8 cellular contexts compared by ENCODE assay signal in the genomic region with DNA sequence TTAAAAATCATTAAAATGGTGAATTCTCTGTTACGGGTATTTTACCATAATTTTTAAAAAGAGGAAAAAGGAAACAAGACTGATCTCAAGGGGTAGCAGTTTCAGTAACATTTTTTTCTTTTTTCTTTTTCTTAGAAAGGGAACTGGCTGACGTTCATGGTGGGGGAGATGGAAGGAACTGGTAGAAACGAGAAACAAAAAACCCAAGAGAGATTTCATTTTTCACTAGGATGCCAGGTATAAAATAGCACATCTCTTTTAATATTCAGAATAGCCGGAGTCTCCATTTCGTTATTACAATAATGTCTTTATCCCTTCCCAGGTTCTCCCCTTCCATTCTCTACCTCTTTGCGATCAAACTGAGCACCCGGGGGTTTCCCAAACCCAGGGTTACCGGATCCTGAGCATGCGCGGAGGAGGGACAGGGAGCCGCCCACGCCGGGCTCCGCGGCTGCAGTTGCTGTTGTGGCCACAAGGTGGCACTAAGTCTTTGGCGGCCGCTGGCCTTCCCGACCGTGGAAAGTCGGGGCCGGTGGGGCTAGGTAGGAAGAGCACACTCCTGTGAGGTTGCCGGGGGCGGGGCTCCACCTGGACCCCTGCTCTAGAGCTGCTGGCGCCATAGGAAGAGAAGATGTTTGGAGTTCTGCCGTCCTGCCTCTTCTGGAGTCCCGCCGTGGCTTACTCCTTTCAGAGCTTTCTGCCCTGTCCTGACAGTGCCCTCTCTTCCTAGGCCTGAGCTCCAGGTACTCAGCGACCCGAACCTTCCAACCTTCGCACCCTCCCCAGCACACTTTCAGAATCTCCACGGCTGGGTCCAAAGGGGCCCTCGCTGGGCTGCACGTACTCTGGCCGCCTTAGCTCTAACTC.
A peak's percentile ranks its signal among the peaks of the same experiment; 100 is the strongest.
DNase-seq lines count a peak whose midpoint lies in the region; ATAC-seq and TF ChIP-seq lines count a peak whose summit lies in the region.

No MANE protein-coding gene starts in this region.

- H3K79me2 ChIP-seq in DND-41 (ENCODE audit: insufficient read depth, low read length) (no peaks in the 10 kb centered on the region), parathyroid adenoma (no peaks in the 10 kb centered on the region)

- H3K9ac ChIP-seq in DND-41 (ENCODE audit: low read depth, low read length): no peak overlapping the region
- no peak overlapping the region for H3K9ac ChIP-seq in parathyroid adenoma

- no peaks in the 10 kb centered on the region for H4K20me1 ChIP-seq in DND-41 (ENCODE audit: insufficient read depth, low read length)

- peaks cover 13% of the 10 kb centered on the region for H3K27me3 ChIP-seq in DND-41 (ENCODE audit: insufficient read depth, low read length, poor library complexity)
- H3K27me3 ChIP-seq in cardiac muscle cell: no peaks in the 10 kb centered on the region
- no peaks in the 10 kb centered on the region for H3K27me3 ChIP-seq in parathyroid adenoma (ENCODE audit: control insufficient read depth, insufficient read depth, low read length)
- H3K27me3 ChIP-seq in thyroid gland: no peaks in the 10 kb centered on the region

- H3K4me1 ChIP-seq in DND-41 (ENCODE audit: insufficient read depth, low read length) (peaks cover 8% of the 10 kb centered on the region), cardiac muscle cell (ENCODE audit: low read depth) (no peaks in the 10 kb centered on the region), parathyroid adenoma (no peaks in the 10 kb centered on the region), thyroid gland (peaks cover 0 to 5% of the 10 kb centered on the region in 2 donors)

- peak; percentile 75 for DNase-seq in DND-41
- peak; percentile 90 for DNase-seq in HuH-7 (ENCODE audit: low spot score)
- DNase-seq in activated naive CD4-positive, alpha-beta T cell treated with anti-CD3 and anti-CD28 coated beads, Interleukin-2, amount 50 U/mL, for 72 hours (ENCODE audit: low spot score in 2 of 2): peak; percentile 90 to 94
- peak; percentile 79 to 82 for DNase-seq in cardiac muscle cell (ENCODE audit: low read depth in 1 of 2, low spot score in 1 of 2)
- DNase-seq in thyroid gland: peak; percentile 74 to 80

- H3K27ac ChIP-seq in DND-41 (ENCODE audit: low read length) (no peak overlapping the region), cardiac muscle cell (no peak overlapping the region), parathyroid adenoma (no peak overlapping the region), thyroid gland (no peak overlapping the region)

- H3K36me3 ChIP-seq in DND-41 (ENCODE audit: insufficient read depth, low read length) (no peaks in the 10 kb centered on the region), cardiac muscle cell (no peaks in the 10 kb centered on the region), parathyroid adenoma (ENCODE audit: control insufficient read depth, insufficient read depth, low read length) (no peaks in the 10 kb centered on the region), thyroid gland (no peaks in the 10 kb centered on the region)

- TF ChIP-seq POLR2A in thyroid gland (IDR thresholded peaks at IDR 0.05): no peak

- H2AFZ ChIP-seq in DND-41 (ENCODE audit: low read depth, low read length) (peak overlapping the region; percentile 44), parathyroid adenoma (peak overlapping the region; percentile 81)

- H3K4me2 ChIP-seq in DND-41 (ENCODE audit: insufficient read depth, low read length): peak overlapping the region; percentile 51
- peak overlapping the region; percentile 70 for H3K4me2 ChIP-seq in parathyroid adenoma (ENCODE audit: low read length)

- ATAC-seq in DND-41 (ENCODE audit: insufficient read depth, low read depth): peak; percentile 93
- peak; percentile 87 for ATAC-seq in GM21576 (IDR thresholded peaks at IDR 0.05; ENCODE audit: unreplicated experiment)
- ATAC-seq in SK-N-SH treated with all-trans-retinoic acid at 6 μM for 48 hours: peak; percentile 96
- ATAC-seq in activated naive CD4-positive, alpha-beta T cell treated with anti-CD3 and anti-CD28 coated beads, Interleukin-2, amount 50 U/mL, for 72 hours: peak; percentile 85 to 86

- peak overlapping the region in 1 of 2 donors; percentile 38 for H3K27ac Mint-ChIP-seq in activated naive CD4-positive, alpha-beta T cell treated with anti-CD3 and anti-CD28 coated beads, Interleukin-2, amount 50 U/mL, for 72 hours

- H3K9me3 ChIP-seq in DND-41 (ENCODE audit: insufficient read depth, low read length, severe bottlenecking) (no peaks in the 10 kb centered on the region), cardiac muscle cell (ENCODE audit: low read depth) (no peaks in the 10 kb centered on the region), parathyroid adenoma (ENCODE audit: control insufficient read depth, low read length) (no peaks in the 10 kb centered on the region), thyroid gland (no peaks in the 10 kb centered on the region)

- H3K4me3 ChIP-seq in DND-41 (ENCODE audit: low read depth in 1 of 2, low read length in 2 of 2) (no peak overlapping the region), cardiac muscle cell (no peak overlapping the region), parathyroid adenoma (ENCODE audit: low read depth, low read length) (peak overlapping the region; percentile 35), thyroid gland (replicated peaks in 1 of 3) (peak overlapping the region in 1 of 3 donors; percentile 26)

- no peaks in the 10 kb centered on the region for H3K36me3 Mint-ChIP-seq in activated naive CD4-positive, alpha-beta T cell treated with anti-CD3 and anti-CD28 coated beads, Interleukin-2, amount 50 U/mL, for 72 hours

- H3K9me3 Mint-ChIP-seq in activated naive CD4-positive, alpha-beta T cell treated with anti-CD3 and anti-CD28 coated beads, Interleukin-2, amount 50 U/mL, for 72 hours: no peaks in the 10 kb centered on the region

- 20 to 21% methylated on average over 24 to 29 of the region's 34 CpGs for WGBS in thyroid gland, 2 donors

- peak; percentile 96 for TF ChIP-seq CTCF in DND-41 (IDR thresholded peaks at IDR 0.05; ENCODE audit: borderline replicate concordance, extremely low read depth, low read length, poor library complexity, severe bottlenecking)
- TF ChIP-seq CTCF in cardiac muscle cell (IDR thresholded peaks at IDR 0.05; ENCODE audit: low read depth, low read length): peak; percentile 99
- TF ChIP-seq CTCF in parathyroid adenoma (IDR thresholded peaks at IDR 0.05): peak; percentile 100
- peak; percentile 80 to 99 (median 93) for TF ChIP-seq CTCF in thyroid gland (IDR thresholded peaks at IDR 0.05)

- intact Hi-C loops in thyroid gland (cut with DNase I): loop anchor here (5.0 kb wide), 1 partner anchor 34 kb away; no protein-coding TSS in a partner anchor

TF ChIP-seq in SK-N-SH treated with all-trans-retinoic acid at 6 μM for 48 hours, 23 proteins besides CTCF, POLR2A, EP300 and RAD21 (continues in another document):
- TF ChIP-seq SNAI2 (CRISPR knock-in tag; IDR thresholded peaks at IDR 0.05) (no peak), ZNF8 (CRISPR knock-in tag; IDR thresholded peaks at IDR 0.05) (no peak), ARNTL (CRISPR knock-in tag; IDR thresholded peaks at IDR 0.05; ENCODE audit: borderline replicate concordance, low read depth) (no peak), TOX (CRISPR knock-in tag; IDR thresholded peaks at IDR 0.05; ENCODE audit: borderline replicate concordance) (no peak), GLIS3 (CRISPR knock-in tag; IDR thresholded peaks at IDR 0.05) (no peak), TCF4 (CRISPR knock-in tag; IDR thresholded peaks at IDR 0.05; ENCODE audit: borderline replicate concordance) (no peak), ZFP30 (CRISPR knock-in tag; IDR thresholded peaks at IDR 0.05) (no peak), ESRRG (CRISPR knock-in tag; IDR thresholded peaks at IDR 0.05) (no peak), CREB5 (CRISPR knock-in tag; IDR thresholded peaks at IDR 0.05; ENCODE audit: low read depth) (no peak), RARB (CRISPR knock-in tag; IDR thresholded peaks at IDR 0.05) (no peak), ISL1 (CRISPR knock-in tag; IDR thresholded peaks at IDR 0.05) (no peak), OSR1 (CRISPR knock-in tag; IDR thresholded peaks at IDR 0.05) (no peak), BACH2 (CRISPR knock-in tag; IDR thresholded peaks at IDR 0.05; ENCODE audit: borderline replicate concordance) (no peak)
- TF ChIP-seq, protein P1, sequence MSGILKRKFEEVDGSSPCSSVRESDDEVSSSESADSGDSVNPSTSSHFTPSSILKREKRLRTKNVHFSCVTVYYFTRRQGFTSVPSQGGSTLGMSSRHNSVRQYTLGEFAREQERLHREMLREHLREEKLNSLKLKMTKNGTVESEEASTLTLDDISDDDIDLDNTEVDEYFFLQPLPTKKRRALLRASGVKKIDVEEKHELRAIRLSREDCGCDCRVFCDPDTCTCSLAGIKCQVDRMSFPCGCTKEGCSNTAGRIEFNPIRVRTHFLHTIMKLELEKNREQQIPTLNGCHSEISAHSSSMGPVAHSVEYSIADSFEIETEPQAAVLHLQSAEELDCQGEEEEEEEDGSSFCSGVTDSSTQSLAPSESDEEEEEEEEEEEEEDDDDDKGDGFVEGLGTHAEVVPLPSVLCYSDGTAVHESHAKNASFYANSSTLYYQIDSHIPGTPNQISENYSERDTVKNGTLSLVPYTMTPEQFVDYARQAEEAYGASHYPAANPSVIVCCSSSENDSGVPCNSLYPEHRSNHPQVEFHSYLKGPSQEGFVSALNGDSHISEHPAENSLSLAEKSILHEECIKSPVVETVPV (CRISPR knock-in tag; IDR thresholded peaks at IDR 0.05): no peak
